ENCODE assay signal across 32 cellular contexts in the genomic region with DNA sequence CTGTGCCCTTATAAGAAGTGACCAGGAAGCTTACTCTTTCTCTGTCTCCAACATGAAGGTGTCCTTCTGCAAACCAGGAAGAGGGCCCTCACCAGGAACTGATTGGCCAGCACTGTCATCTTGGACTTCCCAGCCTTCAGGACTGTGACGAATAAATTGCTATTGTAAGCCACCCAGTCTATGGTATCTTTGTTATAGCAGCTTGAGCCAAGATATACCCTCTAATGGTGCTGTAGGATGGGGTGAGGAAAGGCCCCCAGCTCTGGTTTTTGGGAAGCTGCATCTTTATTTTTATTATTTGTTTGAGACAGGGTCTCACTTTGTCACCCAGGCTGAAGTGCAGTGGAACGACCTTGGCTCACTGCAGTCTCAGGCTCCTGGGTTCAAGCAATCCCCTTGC. TPM values are rescaled to one million over a fixed set of nuclear protein-coding genes. Genes with fewer than 3 reads are reported as not detected.
A peak's percentile ranks its signal among the peaks of the same experiment; 100 is the strongest.
DNase-seq lines count a peak whose midpoint lies in the region; ATAC-seq and TF ChIP-seq lines count a peak whose summit lies in the region.
"Had no signal": no experiment of that assay in that cellular context is flagged by ENCODE, and none has a peak within 500 bp of the region (broad histone marks: within the 10 kb centered on the region; RNA-seq: fewer than 3 reads in every experiment).

No MANE protein-coding gene starts in this region.

- H2AK5ac ChIP-seq in mesendoderm (ENCODE audit: low read length): no peak overlapping the region

- H3K79me1 ChIP-seq in mesendoderm (ENCODE audit: low read length): peaks cover 2% of the 10 kb centered on the region

- in situ Hi-C loops in gastrocnemius medialis (cut with MboI; ENCODE audit: low sequenced_read_pairs in 4 of 4): loop anchor here in 2 of 4 donors (10.0 to 25.0 kb wide), 2 partner anchors 70 to 627 kb away; no protein-coding TSS in a partner anchor
- in situ Hi-C loops in GM13977 (cut with MboI; ENCODE audit: low pct_unique_long_range_greater_than_20kb, low sequenced_read_pairs, unreplicated experiment): no loop called here

- H3K27ac Mint-ChIP-seq in Caco-2 (ENCODE audit: unreplicated experiment): peak overlapping the region; percentile 94
- H3K27ac Mint-ChIP-seq: T-cell had no signal

- no peak overlapping the region for H3K4me2 ChIP-seq in mesendoderm (ENCODE audit: low read length)
- H3K4me2 ChIP-seq: smooth muscle cell had no signal

- no peak overlapping the region for H4K8ac ChIP-seq in mesendoderm (ENCODE audit: low read depth, low read length)

- H3K56ac ChIP-seq in mesendoderm (ENCODE audit: low read length): peak overlapping the region; percentile 37

- no peak overlapping the region for H2BK120ac ChIP-seq in mesendoderm (ENCODE audit: low read depth, low read length)

- no peaks in the 10 kb centered on the region for H3K27me3 ChIP-seq in Caco-2 (replicated peaks; ENCODE audit: control insufficient read depth, insufficient read depth, low read length)
- H3K27me3 ChIP-seq in WERI-Rb-1 (ENCODE audit: insufficient read depth, low read depth, severe bottlenecking): no peaks in the 10 kb centered on the region
- no peaks in the 10 kb centered on the region for H3K27me3 ChIP-seq in mesendoderm (ENCODE audit: insufficient read depth, low read length, poor library complexity)
- H3K27me3 ChIP-seq in gastrocnemius medialis: no peaks in the 10 kb centered on the region
- H3K27me3 ChIP-seq in vagina: no peaks in the 10 kb centered on the region
- H3K27me3 ChIP-seq: SJSA1, tibial nerve had no signal

- no peaks in the 10 kb centered on the region for H3K27me3 Mint-ChIP-seq in Caco-2 (ENCODE audit: insufficient read depth, unreplicated experiment)
- H3K27me3 Mint-ChIP-seq: activated CD4-positive, alpha-beta memory T cell treated with anti-CD3 and anti-CD28 coated beads, Interleukin-2, amount 10 ng/mL, durations not matched to agents 7 days and 5 days; effector memory CD8-positive, alpha-beta T cell; naive thymus-derived CD4-positive, alpha-beta T cell; T-cell had no signal

- no peak overlapping the region for H3K23ac ChIP-seq in mesendoderm (ENCODE audit: low read length)

- ATAC-seq in gastrocnemius medialis: no peak
- no peak for ATAC-seq in GM21447 (IDR thresholded peaks at IDR 0.05; ENCODE audit: unreplicated experiment)
- ATAC-seq: effector memory CD8-positive, alpha-beta T cell; left cardiac atrium; naive thymus-derived CD4-positive, alpha-beta T cell; T-cell had no signal

- H3K4me1 ChIP-seq in Caco-2 (peaks cover 82% of the 10 kb centered on the region), mesendoderm (ENCODE audit: control insufficient read depth, low read depth, low read length) (peaks cover 8% of the 10 kb centered on the region), gastrocnemius medialis (peaks cover 22 to 45% of the 10 kb centered on the region in 2 donors), vagina (peaks cover 42% of the 10 kb centered on the region)

- intact Hi-C loops in Caco-2 (cut with micrococcal nuclease; ENCODE audit: unreplicated experiment) (loop anchor here (2.0 kb wide), 1 partner anchor 22 kb away; no protein-coding TSS in a partner anchor), gastrocnemius medialis (cut with DNase I; ENCODE audit: low total_unique reads) (loop anchor here (5.0 kb wide), 1 partner anchor 153 kb away; no protein-coding TSS in a partner anchor), vagina (cut with DNase I) (no loop called here)

- WGBS in mesendoderm (ENCODE audit: extremely low coverage, insufficient coverage, low lambda C conversion rate): no CpG with 5 or more reads among the region's 2 CpGs

- H3K4me3 ChIP-seq in Caco-2 (ENCODE audit: low read depth, low read length) (no peak overlapping the region), WERI-Rb-1 (ENCODE audit: low read depth, low read length) (no peak overlapping the region), mesendoderm (ENCODE audit: low read length) (no peak overlapping the region), gastrocnemius medialis (no peak overlapping the region), vagina (no peak overlapping the region)
- H3K4me3 ChIP-seq: coronary artery, SJSA1, smooth muscle cell, tibial nerve had no signal

- H4K5ac ChIP-seq in mesendoderm (ENCODE audit: low read length): no peak overlapping the region

- TF ChIP-seq CTCF in Caco-2 (IDR thresholded peaks at IDR 0.05; ENCODE audit: insufficient read depth in 1 of 2, low read depth in 1 of 2, low read length in 1 of 2, severe bottlenecking in 1 of 2, unreplicated experiment in 1 of 2) (no peak), WERI-Rb-1 (IDR thresholded peaks at IDR 0.05; ENCODE audit: low read depth, low read length) (no peak), gastrocnemius medialis (IDR thresholded peaks at IDR 0.05 in 4 of 5, conservative IDR thresholded peaks at IDR 0.05 in 1 of 5) (no peak), GM13977 (IDR thresholded peaks at IDR 0.05; ENCODE audit: extremely low read depth, insufficient read depth, missing control alignments) (no peak), vagina (IDR thresholded peaks at IDR 0.05) (no peak)

- H3K18ac ChIP-seq in mesendoderm (ENCODE audit: low read length): no peak overlapping the region

- H2BK5ac ChIP-seq in mesendoderm (ENCODE audit: low read length): no peak overlapping the region

- H3K9me3 ChIP-seq in Caco-2 (no peaks in the 10 kb centered on the region), WERI-Rb-1 (ENCODE audit: severe bottlenecking) (no peaks in the 10 kb centered on the region), gastrocnemius medialis (no peaks in the 10 kb centered on the region), vagina (no peaks in the 10 kb centered on the region)
- H3K9me3 ChIP-seq: SJSA1, tibial nerve had no signal

- no peak for DNase-seq in Caco-2
- no peak for DNase-seq in WERI-Rb-1
- no peak for DNase-seq in mesendoderm
- DNase-seq in gastrocnemius medialis: no peak
- no peak for DNase-seq in GM13977 (ENCODE audit: low spot score)
- no peak for DNase-seq in NOMO-1 (lab: John Stamatoyannopoulos, UW; ENCODE audit: unreplicated experiment in 2 of 2)
- DNase-seq in vagina (ENCODE audit: extremely low spot score in 2 of 2): no peak
- DNase-seq: activated CD4-positive, alpha-beta memory T cell treated with anti-CD3 and anti-CD28 coated beads, Interleukin-2, amount 10 ng/mL, durations not matched to agents 7 days and 5 days; activated CD4-positive, CD25-positive, alpha-beta regulatory T cell treated with anti-CD3 and anti-CD28 coated beads, Interleukin-2, amount 50 U/mL, for 72 hours; activated CD8-positive, alpha-beta memory T cell treated with anti-CD3 and anti-CD28 coated beads, Interleukin-2, amount 50 U/mL, for 48 hours; activated naive CD4-positive, alpha-beta T cell treated with anti-CD3 and anti-CD28 coated beads, Interleukin-2, amount 50 U/mL, for 16 hours; amygdala; Calu3; effector memory CD8-positive, alpha-beta T cell; foreskin fibroblast; GOT3; Karpas-422; left cardiac atrium; naive thymus-derived CD4-positive, alpha-beta T cell; NCI-H187; NCI-H2171 treated with DMSO at 0.1 percent for 48 hours; NCI-H526 treated with DMSO at 0.1 percent for 48 hours; retina; stimulated activated CD4-positive, alpha-beta T cell treated with anti-CD3 and anti-CD28 coated beads, Interleukin-2, amount 100 ng/mL, for 24 hours; T-cell had no signal

- H3K36me3 Mint-ChIP-seq in Caco-2 (ENCODE audit: insufficient read depth, unreplicated experiment): peaks cover 22% of the 10 kb centered on the region
- H3K36me3 Mint-ChIP-seq: memory B cell, T-cell had no signal

- CTCF ChIA-PET in Caco-2 (lab: Charles Lee): no interaction called here

- no TSS peak for BruUV-seq in Caco-2 (replicated peaks; lab: Mats Ljungman, UMichigan)

- H3K27ac ChIP-seq in WERI-Rb-1: peak overlapping the region; percentile 5; the same call in 1 of the 2 replicates
- no peak overlapping the region for H3K27ac ChIP-seq in mesendoderm (ENCODE audit: low read depth, low read length)
- H3K27ac ChIP-seq in gastrocnemius medialis: peak overlapping the region; percentile 84 to 91 (median 87)
- H3K27ac ChIP-seq in vagina: no peak overlapping the region
- H3K27ac ChIP-seq: SJSA1 had no signal

- peaks cover 52% of the 10 kb centered on the region for H3K4me1 Mint-ChIP-seq in Caco-2 (ENCODE audit: low read depth, unreplicated experiment)

- peaks cover 2% of the 10 kb centered on the region for H3K79me2 ChIP-seq in mesendoderm (ENCODE audit: control insufficient read depth, insufficient read depth, low read length)

- TF ChIP-seq POLR2A in gastrocnemius medialis (IDR thresholded peaks at IDR 0.05) (no peak), vagina (IDR thresholded peaks at IDR 0.05) (no peak)

- no peaks in the 10 kb centered on the region for H3K36me3 ChIP-seq in Caco-2 (ENCODE audit: control insufficient read depth, insufficient read depth, low read length)
- H3K36me3 ChIP-seq in WERI-Rb-1: no peaks in the 10 kb centered on the region
- H3K36me3 ChIP-seq in mesendoderm (ENCODE audit: control insufficient read depth, insufficient read depth, low read length): no peaks in the 10 kb centered on the region
- H3K36me3 ChIP-seq in gastrocnemius medialis: no peaks in the 10 kb centered on the region
- no peaks in the 10 kb centered on the region for H3K36me3 ChIP-seq in vagina
- H3K36me3 ChIP-seq: BLaER1 treated with 17β-estradiol and CSF1 and Interleukin-3, amounts not matched to agents 10 nM and 100 nM; SJSA1; tibial nerve had no signal

- H2BK15ac ChIP-seq in mesendoderm (replicated peaks; ENCODE audit: low read depth): no peak overlapping the region

- H3K9ac ChIP-seq in mesendoderm (ENCODE audit: low read length): no peak overlapping the region

- no peak overlapping the region for H3K4ac ChIP-seq in mesendoderm (ENCODE audit: low read depth, low read length)

- H3K4me3 Mint-ChIP-seq in Caco-2 (ENCODE audit: unreplicated experiment): peak overlapping the region; percentile 39
- H3K4me3 Mint-ChIP-seq: memory B cell had no signal

- POLR2A ChIA-PET in Caco-2 (lab: Charles Lee): interaction anchor here (1.0 kb wide), 1 partner anchor 19 kb away, joined by 5 read pairs; no protein-coding TSS in a partner anchor

- H3K9me3 Mint-ChIP-seq in Caco-2 (ENCODE audit: unreplicated experiment): no peaks in the 10 kb centered on the region
- H3K9me3 Mint-ChIP-seq: activated CD4-positive, alpha-beta memory T cell treated with anti-CD3 and anti-CD28 coated beads, Interleukin-2, amount 10 ng/mL, durations not matched to agents 7 days and 5 days; effector memory CD8-positive, alpha-beta T cell; memory B cell; T-cell had no signal

RNA-seq across cellular contexts. Expression of gene MGST2, which starts 1.2 kb away (rescaled TPM):
- total RNA-seq in Caco-2 (2022): 81.7 and 88.4 TPM in 2 replicates
- 46.4 TPM for polyA plus RNA-seq in mesendoderm (2013, experiment 1 of 2)
- 43.8 TPM for polyA plus RNA-seq in mesendoderm (2013, experiment 2 of 2)
- total RNA-seq in gastrocnemius medialis: 10 to 100 TPM; 17.3 to 38.6 (median 30.9) TPM
- 78.3 TPM for total RNA-seq in vagina

Comparison
In these comparisons a context has a peak if more than half of its experiments do, and no peak if none do; other contexts are left out.
1. H3K27ac ChIP-seq: peak in WERI-Rb-1 (single experiment) and gastrocnemius medialis (4 of 4); none in mesendoderm (single experiment) and vagina (single experiment).